ENCODE assay signal across 13 cellular contexts in genomic region chr1:200090252-200091159, GRCh38.
DNase-seq lines count a peak whose midpoint lies in the region; ATAC-seq and TF ChIP-seq lines count a peak whose summit lies in the region.
"Had no signal": no experiment of that assay in that cellular context is flagged by ENCODE, and none has a peak within 500 bp of the region (broad histone marks: within the 10 kb centered on the region; RNA-seq: fewer than 3 reads in every experiment).

No MANE protein-coding gene starts in this region.

- DNase-seq in heart right ventricle (no peak), right cardiac atrium (no peak), NB4 (ENCODE audit: low read depth) (peak; percentile 7), epithelial cell of proximal tubule (ENCODE audit: low read depth) (no peak), upper lobe of left lung (no peak), stomach (no peak), DMS79 treated with DMSO at 0.1 percent for 48 hours (lab: John Stamatoyannopoulos, UW) (no peak)
- DNase-seq: activated T-cell treated with anti-CD3 and anti-CD28 coated beads, Interleukin-2, amount 50 U/mL, for 4 hours; effector CD4-positive, alpha-beta T cell; NCI-H2029 treated with DMSO at 0.1 percent for 48 hours; stimulated activated CD4-positive, alpha-beta T cell treated with anti-CD3 and anti-CD28 coated beads, Interleukin-12 subunit alpha, Interleukin-12 subunit beta, amount 100 ng/mL, for 4 hours had no signal

- WGBS in heart right ventricle, 2 donors = 76 to 83% methylated on average over 5 of the region's 5 CpGs
- WGBS in right cardiac atrium = 71% methylated on average over 5 of the region's 5 CpGs
- 72 to 79% methylated on average over 5 of the region's 5 CpGs for WGBS in upper lobe of left lung, 2 donors
- WGBS in stomach, 5 donors = 60 to 64% (median 64%) methylated on average over 5 of the region's 5 CpGs

- H3K9me3 ChIP-seq in heart right ventricle (no peaks in the 10 kb centered on the region), right cardiac atrium (ENCODE audit: control insufficient read depth, low read length) (no peaks in the 10 kb centered on the region), upper lobe of left lung (no peaks in the 10 kb centered on the region), stomach (no peaks in the 10 kb centered on the region)

- TF ChIP-seq POLR2A in NB4 (IDR thresholded peaks at IDR 0.05; ENCODE audit: extremely low read depth, insufficient read length) = no peak
- no peak for TF ChIP-seq POLR2A in upper lobe of left lung (IDR thresholded peaks at IDR 0.05)
- no peak for TF ChIP-seq POLR2A in stomach (IDR thresholded peaks at IDR 0.05)

- no peaks in the 10 kb centered on the region for H3K36me3 ChIP-seq in heart right ventricle
- no peaks in the 10 kb centered on the region for H3K36me3 ChIP-seq in upper lobe of left lung
- H3K36me3 ChIP-seq in stomach = no peaks in the 10 kb centered on the region

- ATAC-seq in heart right ventricle = no peak
- no peak for ATAC-seq in right cardiac atrium
- peak; percentile 28 to 34 for ATAC-seq in upper lobe of left lung (ENCODE audit: low FRiP score in 2 of 2)
- ATAC-seq in GM21825 (IDR thresholded peaks at IDR 0.05; ENCODE audit: unreplicated experiment) = no peak
- ATAC-seq: activated T-cell treated with anti-CD3 and anti-CD28 coated beads, Interleukin-2, amount 50 U/mL, for 4 hours had no signal

- peaks cover 0 to 10% (median 0%) of the 10 kb centered on the region in 7 donors for H3K27me3 ChIP-seq in heart right ventricle
- no peaks in the 10 kb centered on the region for H3K27me3 ChIP-seq in right cardiac atrium (ENCODE audit: control insufficient read depth, insufficient read depth)
- no peaks in the 10 kb centered on the region for H3K27me3 ChIP-seq in upper lobe of left lung
- no peaks in the 10 kb centered on the region for H3K27me3 ChIP-seq in stomach

- no peak overlapping the region for H3K27ac ChIP-seq in heart right ventricle
- H3K27ac ChIP-seq in right cardiac atrium (ENCODE audit: low read length) = no peak overlapping the region
- no peak overlapping the region for H3K27ac ChIP-seq in upper lobe of left lung
- no peak overlapping the region for H3K27ac ChIP-seq in stomach

- TF ChIP-seq EP300 in upper lobe of left lung (IDR thresholded peaks at IDR 0.05) (no peak), stomach (IDR thresholded peaks at IDR 0.05) (no peak)

- intact Hi-C loops in heart right ventricle (cut with DNase I) (no loop called here), right cardiac atrium (cut with DNase I) (no loop called here), stomach (cut with DNase I; ENCODE audit: low total_unique reads) (no loop called here)

- TF ChIP-seq CTCF in heart right ventricle (IDR thresholded peaks at IDR 0.05) (peak in 5 of 9 donors; percentile 9 to 21 (median 16)), NB4 (IDR thresholded peaks at IDR 0.05; ENCODE audit: low read depth, low read length) (peak; percentile 32), epithelial cell of proximal tubule (conservative IDR thresholded peaks at IDR 0.05; ENCODE audit: low read depth, low read length) (peak; percentile 43), upper lobe of left lung (IDR thresholded peaks at IDR 0.05) (peak in 1 of 6 experiments; percentile 5), stomach (IDR thresholded peaks at IDR 0.05) (no peak)

- H3K4me3 ChIP-seq in heart right ventricle = no peak overlapping the region
- H3K4me3 ChIP-seq in right cardiac atrium (ENCODE audit: low read length) = no peak overlapping the region
- H3K4me3 ChIP-seq in NB4 (ENCODE audit: low read depth, low read length) = no peak overlapping the region
- H3K4me3 ChIP-seq in epithelial cell of proximal tubule (ENCODE audit: low read depth, low read length) = no peak overlapping the region
- H3K4me3 ChIP-seq in upper lobe of left lung = no peak overlapping the region
- H3K4me3 ChIP-seq in stomach = no peak overlapping the region
- H3K4me3 ChIP-seq: lung had no signal

- H3K4me1 ChIP-seq in heart right ventricle (no peaks in the 10 kb centered on the region), right cardiac atrium (ENCODE audit: control insufficient read depth, insufficient read depth, low read length) (no peaks in the 10 kb centered on the region), upper lobe of left lung (no peaks in the 10 kb centered on the region), stomach (peaks cover 0 to 3% (median 0%) of the 10 kb centered on the region in 4 donors)

Comparison
In these comparisons a context has a peak if more than half of its experiments do, and no peak if none do; other contexts are left out.
1. ATAC-seq: peak in upper lobe of left lung (2 of 2); none in heart right ventricle (0 of 8), right cardiac atrium (0 of 2) and GM21825 (single experiment).
2. CTCF ChIP-seq: peak in heart right ventricle (5 of 9), NB4 (single experiment) and epithelial cell of proximal tubule (single experiment); none in stomach (0 of 7).